29 cellular contexts compared by ENCODE assay signal in the genomic region with DNA sequence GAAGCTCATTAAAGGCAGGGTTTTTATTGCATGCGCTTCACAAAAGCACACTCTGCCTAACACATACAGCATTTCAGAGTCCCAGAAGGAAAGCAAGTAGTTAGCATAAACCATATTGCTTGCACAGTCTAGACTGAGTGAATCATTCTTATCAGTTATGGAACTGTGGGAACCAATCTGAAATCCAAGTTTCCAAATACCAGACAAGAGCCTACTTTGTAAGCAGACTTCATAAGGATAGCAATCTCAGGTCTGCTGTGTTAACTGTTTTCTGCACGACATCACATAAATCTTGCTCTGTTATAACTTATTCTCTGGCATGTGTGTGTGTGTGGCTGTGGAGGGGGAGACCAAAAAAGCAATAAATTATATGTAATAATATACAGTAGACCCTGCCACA.
DNase-seq lines count a peak whose midpoint lies in the region; ATAC-seq, FAIRE-seq and TF ChIP-seq lines count a peak whose summit lies in the region.
"Had no signal": no experiment of that assay in that cellular context is flagged by ENCODE, and none has a peak within 500 bp of the region (broad histone marks: within the 10 kb centered on the region; RNA-seq: fewer than 3 reads in every experiment).

No MANE protein-coding gene starts in this region.

- TF ChIP-seq CTCF in bronchial epithelial cell (IDR thresholded peaks at IDR 0.05; ENCODE audit: insufficient read depth, low read length, severe bottlenecking) (no peak), retinal pigment epithelial cell (conservative IDR thresholded peaks at IDR 0.05; ENCODE audit: low read depth, low read length) (no peak), gastrocnemius medialis (IDR thresholded peaks at IDR 0.05 in 4 of 5, conservative IDR thresholded peaks at IDR 0.05 in 1 of 5) (no peak)

- H3K9me3 ChIP-seq in gastrocnemius medialis: no peaks in the 10 kb centered on the region
- H3K9me3 ChIP-seq: neutrophil, prostate gland had no signal

- no peaks in the 10 kb centered on the region for H3K27me3 ChIP-seq in bronchial epithelial cell (ENCODE audit: control insufficient read depth, insufficient read depth, low read length)
- H3K27me3 ChIP-seq in gastrocnemius medialis: no peaks in the 10 kb centered on the region
- H3K27me3 ChIP-seq: neutrophil, suprapubic skin had no signal

- DNase-seq in DMS53 (lab: John Stamatoyannopoulos, UW) (peak; percentile 33), DMS53 treated with DMSO at 0.1 percent for 48 hours (lab: John Stamatoyannopoulos, UW; ENCODE audit: unreplicated experiment) (no peak), RPMI7951 (ENCODE audit: low read depth) (peak; percentile 8), bronchial epithelial cell (ENCODE audit: low read depth) (peak; percentile 4), retinal pigment epithelial cell (ENCODE audit: low read depth) (peak; percentile 29), gastrocnemius medialis (no peak), ureter (ENCODE audit: low spot score) (no peak), NCI-H82 (lab: John Stamatoyannopoulos, UW) (no peak)
- DNase-seq: 8988T; activated CD4-positive, alpha-beta T cell treated with anti-CD3 and anti-CD28 coated beads, Interleukin-2, amount 10 ng/mL, durations not matched to agents 24 days and 14 days; activated naive CD4-positive, alpha-beta T cell; activated T-cell treated with anti-CD3 and anti-CD28 coated beads, Interleukin-2, amount 50 U/mL, for 48 hours; CD4-positive, alpha-beta memory T cell; DMS 273 treated with DMSO at 0.1 percent for 48 hours; GDM1; H7; head of caudate nucleus; IMR-90; kidney glomerular epithelial cell; NCI-H1930; NCI-H226; NCI-H69; RPMI8226; stimulated activated CD4-positive, alpha-beta T cell treated with anti-CD3 and anti-CD28 coated beads, Interleukin-15, amount 100 ng/mL, for 24 hours; stimulated activated naive B cell treated with anti-CD40 and anti-IgM and Interleukin-4, amounts not matched to agents 10 μg/mL and 1 μg/mL and 100 μg/mL, for 72 hours had no signal

- H3K36me3 ChIP-seq in bronchial epithelial cell (ENCODE audit: control insufficient read depth, insufficient read depth, low read length) (no peaks in the 10 kb centered on the region), gastrocnemius medialis (no peaks in the 10 kb centered on the region)
- H3K36me3 ChIP-seq: neutrophil, prostate gland, suprapubic skin had no signal

- no peak for FAIRE-seq in bronchial epithelial cell (lab: Jason Lieb, UNC)

- no peak overlapping the region for H3K27ac ChIP-seq in gastrocnemius medialis
- H3K27ac ChIP-seq: neutrophil, prostate gland, suprapubic skin, VCaP had no signal

- ATAC-seq in gastrocnemius medialis: no peak
- ATAC-seq: stimulated activated naive B cell treated with anti-CD40 and anti-IgM and Interleukin-4, amounts not matched to agents 10 μg/mL and 1 μg/mL and 100 μg/mL, for 72 hours had no signal

- no peak for TF ChIP-seq POLR2A in gastrocnemius medialis (IDR thresholded peaks at IDR 0.05)

- in situ Hi-C loops in gastrocnemius medialis (cut with MboI; ENCODE audit: low sequenced_read_pairs in 4 of 4): no loop called here

- H3K4me3 ChIP-seq in bronchial epithelial cell (ENCODE audit: low read depth, low read length) (no peak overlapping the region), retinal pigment epithelial cell (ENCODE audit: low read length) (no peak overlapping the region), gastrocnemius medialis (no peak overlapping the region)
- H3K4me3 ChIP-seq: prostate gland, suprapubic skin had no signal

- H3K4me1 ChIP-seq in gastrocnemius medialis: no peaks in the 10 kb centered on the region
- H3K4me1 ChIP-seq: prostate gland, suprapubic skin had no signal

- intact Hi-C loops in gastrocnemius medialis (cut with DNase I; ENCODE audit: low total_unique reads): no loop called here

Comparison
In these comparisons a context has a peak if more than half of its experiments do, and no peak if none do; other contexts are left out.
1. DNase-seq: peak in DMS53 (single experiment), RPMI7951 (single experiment), bronchial epithelial cell (single experiment) and retinal pigment epithelial cell (single experiment); none in DMS53 treated with DMSO at 0.1 percent for 48 hours (single experiment), gastrocnemius medialis (0 of 2), ureter (single experiment) and NCI-H82 (single experiment).